In genomic region chr4:122758033-122758432, GRCh38 we compare ENCODE assay signal across 8 cellular contexts. TPM values are rescaled to one million over a fixed set of nuclear protein-coding genes. Genes with fewer than 3 reads are reported as not detected.
A peak's percentile ranks its signal among the peaks of the same experiment; 100 is the strongest.
DNase-seq lines count a peak whose midpoint lies in the region; ATAC-seq and TF ChIP-seq lines count a peak whose summit lies in the region.

No MANE protein-coding gene starts in this region.

- CTCF ChIA-PET in HEK293 (lab: Yijun Ruan, JAX), result interaction anchor here (0.6 to 2.3 kb wide), 17 partner anchors 9 to 1064 kb away, joined by 3 to 19 read pairs (median 4); partner anchors contain the start of gene NUDT6

- DNase-seq in DMS53 treated with DMSO at 0.1 percent for 48 hours (lab: John Stamatoyannopoulos, UW; ENCODE audit: unreplicated experiment), result peak; percentile 17
- DNase-seq in RPMI7951 (ENCODE audit: low read depth), result peak; percentile 37
- DNase-seq in fibroblast of pulmonary artery (ENCODE audit: low read depth), result peak; percentile 64
- DNase-seq in retinal pigment epithelial cell (ENCODE audit: low read depth), result peak; percentile 51
- no peak for DNase-seq in activated CD4-positive, alpha-beta T cell treated with anti-CD3 and anti-CD28 coated beads, Interleukin-2, amount 50 U/mL, for 4 hours

- TF ChIP-seq CTCF in HEK293 (tag by site-specific recombination; IDR thresholded peaks at IDR 0.05) (no peak), fibroblast of pulmonary artery (IDR thresholded peaks at IDR 0.05; ENCODE audit: low read length, missing control alignments) (peak; percentile 64), retinal pigment epithelial cell (conservative IDR thresholded peaks at IDR 0.05; ENCODE audit: low read depth, low read length) (peak; percentile 61)

- H3K36me3 ChIP-seq in HEK293 (ENCODE audit: control insufficient read depth in 2 of 2, insufficient read depth in 1 of 2, low read length in 2 of 2), result no peaks in the 10 kb centered on the region

- no peaks in the 10 kb centered on the region for H3K9me3 ChIP-seq in HEK293 (ENCODE audit: control insufficient read depth, insufficient read depth, low read depth, low read length)

- no peak overlapping the region for H3K4me3 ChIP-seq in HEK293 (ENCODE audit: low read depth, low read length)
- H3K4me3 ChIP-seq in fibroblast of pulmonary artery (replicated peaks; ENCODE audit: low read depth, low read length), result no peak overlapping the region
- H3K4me3 ChIP-seq in retinal pigment epithelial cell (ENCODE audit: low read length), result no peak overlapping the region

- H3K4me1 ChIP-seq in HEK293 (ENCODE audit: control insufficient read depth, insufficient read depth, low read length), result no peaks in the 10 kb centered on the region

- POLR2A ChIA-PET in HEK293 (lab: Yijun Ruan, JAX), result interaction anchor here (1.1 kb wide), 1 partner anchor 26 kb away, joined by 3 read pairs; the partner anchor contains the start of gene BBS12

- no peak for ATAC-seq in HG03521 (IDR thresholded peaks at IDR 0.05; ENCODE audit: unreplicated experiment)
- ATAC-seq in GM19035 (IDR thresholded peaks at IDR 0.05; ENCODE audit: unreplicated experiment), result no peak

- no peak overlapping the region for H3K27ac ChIP-seq in HEK293 (ENCODE audit: extremely low read depth, low read depth, low read length)

TF ChIP-seq in HEK293, 187 proteins besides CTCF, POLR2A, EP300 and RAD21 (continues in another document):
- TF ChIP-seq ZBTB26 (tag by site-specific recombination; optimal IDR thresholded peaks at IDR 0.05) (no peak), ZSCAN16 (tag by site-specific recombination; IDR thresholded peaks at IDR 0.05) (no peak), PRDM2 (tag by site-specific recombination; IDR thresholded peaks at IDR 0.05; ENCODE audit: borderline replicate concordance) (no peak), ZNF280D (tag by site-specific recombination; IDR thresholded peaks at IDR 0.05) (no peak), ZNF211 (tag by site-specific recombination; IDR thresholded peaks at IDR 0.05; ENCODE audit: low read depth) (no peak), ZNF623 (tag by site-specific recombination; IDR thresholded peaks at IDR 0.05) (no peak), ZNF148 (tag by site-specific recombination; IDR thresholded peaks at IDR 0.05; ENCODE audit: borderline replicate concordance) (no peak), ZNF266 (tag by site-specific recombination; IDR thresholded peaks at IDR 0.05; ENCODE audit: low read depth) (no peak), ZNF366 (tag by site-specific recombination; conservative IDR thresholded peaks at IDR 0.05) (no peak), ZNF350 (tag by site-specific recombination; IDR thresholded peaks at IDR 0.05) (no peak)

RNA-seq across cellular contexts. Expression of gene BBS12, which starts 25.5 kb away (rescaled TPM):
- total RNA-seq in RPMI7951 (2014; rRNA removed; shearing (Covaris generic)), result 3.5 and 4.4 TPM in 2 replicates

Comparison
In these comparisons a context has a peak if more than half of its experiments do, and no peak if none do; other contexts are left out.
1. DNase-seq: peak in DMS53 treated with DMSO at 0.1 percent for 48 hours (single experiment), RPMI7951 (single experiment), fibroblast of pulmonary artery (single experiment) and retinal pigment epithelial cell (single experiment); none in activated CD4-positive, alpha-beta T cell treated with anti-CD3 and anti-CD28 coated beads, Interleukin-2, amount 50 U/mL, for 4 hours (0 of 2).